In genomic region chr14:31206536-31207286, GRCh38 we compare ENCODE assay signal across 8 cellular contexts. TPM values are rescaled to one million over a fixed set of nuclear protein-coding genes. Genes with fewer than 3 reads are reported as not detected.
DNase-seq lines count a peak whose midpoint lies in the region; ATAC-seq lines count a peak whose summit lies in the region.

No MANE protein-coding gene starts in this region.

- H2BK120ac ChIP-seq in mesenchymal stem cell (ENCODE audit: low read depth, low read length) = peak overlapping the region; percentile 12

- H3K36me3 Mint-ChIP-seq in activated CD4-positive, alpha-beta T cell treated with anti-CD3 and anti-CD28 coated beads, Interleukin-2, amount 10 ng/mL, durations not matched to agents 24 days and 14 days (ENCODE audit: low read depth) = peaks cover 27% of the 10 kb centered on the region

- no peak overlapping the region for H4K91ac ChIP-seq in mesenchymal stem cell (ENCODE audit: low read length)

- H2BK15ac ChIP-seq in mesenchymal stem cell (ENCODE audit: low read depth, poor library complexity, severe bottlenecking) = no peak overlapping the region

- in situ Hi-C loops in KBM-7 (cut with MboI; ENCODE audit: low pct_unique_long_range_greater_than_20kb, low sequenced_read_pairs) = no loop called here

- H3K4me3 ChIP-seq in mesenchymal stem cell (ENCODE audit: insufficient read depth in 1 of 2, low read depth in 1 of 2, low read length in 2 of 2) = peak overlapping the region; percentile 62 to 90

- peak overlapping the region; percentile 27 to 80 for H3K23ac ChIP-seq in mesenchymal stem cell (ENCODE audit: low read length in 2 of 2)

- peaks cover 0 to 30% of the 10 kb centered on the region in 2 experiments for H3K36me3 ChIP-seq in mesenchymal stem cell (ENCODE audit: control insufficient read depth in 1 of 2, insufficient read depth in 2 of 2, low read depth in 1 of 2, low read length in 2 of 2)

- peak overlapping the region; percentile 86 for H3K4me3 Mint-ChIP-seq in activated CD4-positive, alpha-beta T cell treated with anti-CD3 and anti-CD28 coated beads, Interleukin-2, amount 10 ng/mL, durations not matched to agents 24 days and 14 days

- no peaks in the 10 kb centered on the region for H3K9me3 Mint-ChIP-seq in activated CD4-positive, alpha-beta T cell treated with anti-CD3 and anti-CD28 coated beads, Interleukin-2, amount 10 ng/mL, durations not matched to agents 24 days and 14 days

- peak overlapping the region; percentile 51 to 98 for H3K18ac ChIP-seq in mesenchymal stem cell (ENCODE audit: low read depth in 1 of 2, low read length in 2 of 2)

- H3K27me3 Mint-ChIP-seq in activated CD4-positive, alpha-beta T cell treated with anti-CD3 and anti-CD28 coated beads, Interleukin-2, amount 10 ng/mL, durations not matched to agents 24 days and 14 days = no peaks in the 10 kb centered on the region

- peak overlapping the region; percentile 75 for H3K4me2 ChIP-seq in mesenchymal stem cell (ENCODE audit: low read length, poor library complexity, severe bottlenecking)

- intact Hi-C loops in activated CD4-positive, alpha-beta T cell treated with anti-CD3 and anti-CD28 coated beads, Interleukin-2, amount 10 ng/mL, durations not matched to agents 24 days and 14 days (cut with micrococcal nuclease) = loop anchor here (1.0 to 5.0 kb wide), 7 partner anchors 8 to 996 kb away; partner anchors contain the start of genes ARHGAP5, NUBPL, RNU6-7 and RNU6-8

- peaks cover 32% of the 10 kb centered on the region for H3K4me1 Mint-ChIP-seq in activated CD4-positive, alpha-beta T cell treated with anti-CD3 and anti-CD28 coated beads, Interleukin-2, amount 10 ng/mL, durations not matched to agents 24 days and 14 days

- H3K27ac Mint-ChIP-seq in activated CD4-positive, alpha-beta T cell treated with anti-CD3 and anti-CD28 coated beads, Interleukin-2, amount 10 ng/mL, durations not matched to agents 24 days and 14 days = peak overlapping the region; percentile 97

- peak overlapping the region; percentile 55 for H4K8ac ChIP-seq in mesenchymal stem cell (ENCODE audit: low read length)

- H3K9me3 ChIP-seq in mesenchymal stem cell (ENCODE audit: control insufficient read depth, low read length) = no peaks in the 10 kb centered on the region

- peak overlapping the region; percentile 91 for H2BK5ac ChIP-seq in mesenchymal stem cell (ENCODE audit: low read depth, low read length, poor library complexity, severe bottlenecking)

- no peak overlapping the region for H2BK12ac ChIP-seq in mesenchymal stem cell (ENCODE audit: low read length in 2 of 2)

- peak overlapping the region; percentile 30 for H3K27ac ChIP-seq in mesenchymal stem cell (ENCODE audit: low read length, poor library complexity, severe bottlenecking)

- peak; percentile 23 for ATAC-seq in GM21526 (IDR thresholded peaks at IDR 0.05; ENCODE audit: low FRiP score, unreplicated experiment)

- peak overlapping the region in 1 of 2 experiments; percentile 28 for H3K14ac ChIP-seq in mesenchymal stem cell (ENCODE audit: low read length in 2 of 2)

- peak overlapping the region; percentile 70 for H2AFZ ChIP-seq in mesenchymal stem cell (ENCODE audit: low read depth, low read length)

- 0% methylated on average over 46 of the region's 55 CpGs for WGBS in mesenchymal stem cell

- peak overlapping the region; percentile 98 for H3K9ac ChIP-seq in mesenchymal stem cell (ENCODE audit: low read length)

- no peak overlapping the region for H2AK5ac ChIP-seq in mesenchymal stem cell (ENCODE audit: low read length, severe bottlenecking)

- H3K79me1 ChIP-seq in mesenchymal stem cell (replicated peaks; ENCODE audit: low read length, poor library complexity, severe bottlenecking) = no peaks in the 10 kb centered on the region

- DNase-seq in EL (peak; percentile 41), KBM-7 (peak; percentile 58), dermis blood vessel endothelial cell (peak; percentile 44), mesenchymal stem cell (no peak), OCI-M2 (lab: John Stamatoyannopoulos, UW; ENCODE audit: unreplicated experiment) (no peak)
- peak; percentile 88 for DNase-seq in activated CD4-positive, alpha-beta T cell treated with anti-CD3 and anti-CD28 coated beads, Interleukin-2, amount 10 ng/mL, durations not matched to agents 24 days and 14 days
- DNase-seq in stimulated activated CD8-positive, alpha-beta memory T cell treated with anti-CD3 and anti-CD28 coated beads, Interleukin-2, amount 100 ng/mL, for 48 hours (ENCODE audit: low read depth in 2 of 2) = peak; percentile 36 to 43

- H3K27me3 ChIP-seq in mesenchymal stem cell (ENCODE audit: control insufficient read depth in 1 of 2, insufficient read depth in 1 of 2, low read length in 2 of 2) = no peaks in the 10 kb centered on the region

- peak overlapping the region in 1 of 2 experiments; percentile 64 for H3K4ac ChIP-seq in mesenchymal stem cell (ENCODE audit: low read depth in 1 of 2, low read length in 2 of 2)

- peaks cover 3% of the 10 kb centered on the region for H3K4me1 ChIP-seq in mesenchymal stem cell (ENCODE audit: control insufficient read depth, insufficient read depth, low read depth, low read length)

RNA-seq across cellular contexts. Expression of gene HECTD1, which starts 0.9 kb away (rescaled TPM):
- total RNA-seq in activated CD4-positive, alpha-beta T cell treated with anti-CD3 and anti-CD28 coated beads, Interleukin-2, amount 10 ng/mL, durations not matched to agents 24 days and 14 days = 116 TPM in 2 replicates
- total RNA-seq in dermis blood vessel endothelial cell = 303 and 339 TPM in 2 replicates
- 44.7 TPM for polyA plus RNA-seq in mesenchymal stem cell (2013, experiment 1 of 2)
- polyA plus RNA-seq in mesenchymal stem cell (2013, experiment 2 of 2) = 42.1 TPM

Comparison
In these comparisons a context has a peak if more than half of its experiments do, and no peak if none do; other contexts are left out.
1. DNase-seq: peak in EL (single experiment), KBM-7 (single experiment), activated CD4-positive, alpha-beta T cell treated with anti-CD3 and anti-CD28 coated beads, Interleukin-2, amount 10 ng/mL, durations not matched to agents 24 days and 14 days (single experiment), dermis blood vessel endothelial cell (single experiment) and stimulated activated CD8-positive, alpha-beta memory T cell treated with anti-CD3 and anti-CD28 coated beads, Interleukin-2, amount 100 ng/mL, for 48 hours (2 of 2); none in mesenchymal stem cell (single experiment) and OCI-M2 (single experiment).